ENCODE assay signal across 31 cellular contexts in the genomic region with DNA sequence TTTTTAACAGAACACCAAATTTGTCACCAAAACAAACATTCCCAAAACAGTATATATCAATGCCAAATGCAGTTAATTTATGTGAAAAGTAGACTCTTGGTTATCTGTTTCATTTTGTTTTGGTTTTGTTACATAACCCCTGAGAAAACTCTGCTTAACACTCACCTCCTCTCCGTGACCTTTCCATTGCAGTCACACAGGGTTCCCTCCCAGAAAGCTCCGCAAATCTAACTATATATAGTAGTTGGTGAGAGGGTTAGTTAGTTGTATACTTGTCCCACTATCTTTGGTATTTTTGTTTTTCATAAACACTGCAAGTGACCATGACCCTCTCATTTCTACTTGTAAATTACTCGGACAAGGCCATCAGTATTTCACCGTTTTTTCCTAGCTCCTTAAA. TPM values are rescaled to one million over a fixed set of nuclear protein-coding genes. Genes with fewer than 3 reads are reported as not detected.
"Had no signal": no experiment of that assay in that cellular context is flagged by ENCODE, and none has a peak within 500 bp of the region (broad histone marks: within the 10 kb centered on the region; RNA-seq: fewer than 3 reads in every experiment).

No MANE protein-coding gene starts in this region.

- H3K36me3 ChIP-seq: adrenal gland, Peyer's patch had no signal

- H3K9me3 ChIP-seq: adrenal gland, MG63, Peyer's patch had no signal

- H3K27ac ChIP-seq: adrenal gland, Peyer's patch had no signal

- H3K4me3 ChIP-seq: adrenal gland, MG63, Peyer's patch had no signal

- H3K27me3 ChIP-seq: adrenal gland, MG63, Peyer's patch had no signal

- ATAC-seq: activated CD8-positive, alpha-beta T cell treated with anti-CD3 and anti-CD28 coated beads for 36 hours; activated T-cell treated with anti-CD3 and anti-CD28 coated beads, Interleukin-2, amount 50 U/mL, for 72 hours; activated T-helper 17 cell treated with anti-CD3 and anti-CD28 coated beads, Interleukin-2, amount 50 U/mL, for 72 hours; PC-3 had no signal

- DNase-seq: activated CD4-positive, alpha-beta T cell treated with anti-CD3 and anti-CD28 coated beads, Interleukin-2, amount 10 ng/mL, durations not matched to agents 24 days and 14 days; activated CD4-positive, alpha-beta T cell treated with anti-CD3 and anti-CD28 coated beads, Interleukin-2, amount 50 U/mL, for 4 hours; activated CD8-positive, alpha-beta T cell treated with anti-CD3 and anti-CD28 coated beads for 36 hours; activated effector memory CD4-positive, alpha-beta T cell treated with anti-CD3 and anti-CD28 coated beads, Interleukin-2, amount 50 U/mL, for 16 hours; activated naive CD4-positive, alpha-beta T cell; activated naive CD8-positive, alpha-beta T cell treated with anti-CD3 and anti-CD28 coated beads, Interleukin-2, amount 10 ng/mL, durations not matched to agents 7 days and 5 days; activated T-cell treated with anti-CD3 and anti-CD28 coated beads, Interleukin-2, amount 50 U/mL, for 1 hour; activated T-cell treated with anti-CD3 and anti-CD28 coated beads, Interleukin-2, amount 50 U/mL, for 72 hours; adrenal gland; Kasumi-1; KG1; MG63; NCI-H1048; NCI-H1105 treated with DMSO at 0.1 percent for 48 hours; NCI-H146; NCI-H187; NCI-H2029 treated with DMSO at 0.1 percent for 48 hours; NCI-H2107; NCI-H2171; NCI-H510A; NCI-H526; NCI-H748 treated with DMSO at 0.1 percent for 48 hours; NK-92 treated with Interleukin-12 subunit alpha and Interleukin-12 subunit beta, amount 100 ng/mL, for 24 hours; PC-3; Peyer's patch; RPMI8226; SW 1271; T-helper 1 cell; T-helper 2 cell had no signal

RNA-seq across cellular contexts. Expression of a gene that starts 25.5 kb away (rescaled TPM):
- total RNA-seq: activated CD4-positive, alpha-beta T cell treated with anti-CD3 and anti-CD28 coated beads, Interleukin-2, amount 10 ng/mL, durations not matched to agents 24 days and 14 days; activated CD8-positive, alpha-beta memory T cell treated with anti-CD3 and anti-CD28 coated beads for 36 hours; activated CD8-positive, alpha-beta T cell treated with anti-CD3 and anti-CD28 coated beads for 36 hours; activated naive CD8-positive, alpha-beta T cell treated with anti-CD3 and anti-CD28 coated beads, Interleukin-2, amount 10 ng/mL, durations not matched to agents 7 days and 5 days; activated T-cell treated with anti-CD3 and anti-CD28 coated beads, Interleukin-2, amount 50 U/mL, for 72 hours had no signal
